In genomic region chr12:16324300-16324699, GRCh38 we compare ENCODE assay signal across 21 cellular contexts. TPM values are rescaled to one million over a fixed set of nuclear protein-coding genes. Genes with fewer than 3 reads are reported as not detected.
"Had no signal": no experiment of that assay in that cellular context is flagged by ENCODE, and none has a peak within 500 bp of the region (broad histone marks: within the 10 kb centered on the region; RNA-seq: fewer than 3 reads in every experiment).

No MANE protein-coding gene starts in this region.

- H3K4me1 ChIP-seq: Peyer's patch, SJCRH30 had no signal

- H3K4me2 ChIP-seq: PC-9 had no signal

- H2AFZ ChIP-seq: PC-9 had no signal

- ATAC-seq: Right ventricle myocardium inferior, SK-N-SH treated with all-trans-retinoic acid at 6 μM for 48 hours had no signal

- H3K27me3 ChIP-seq: MG63, Peyer's patch, SJCRH30 had no signal

- H3K4me3 ChIP-seq: MG63, PC-9, Peyer's patch, SJCRH30 had no signal

- DNase-seq: KBM-7; MG63; NCI-H1417 treated with DMSO at 0.1 percent for 48 hours; NCI-H1694; NCI-H187 treated with DMSO at 0.1 percent for 48 hours; NCI-H2171; NCI-H226; NCI-H446; NCI-H510A; NCI-H524 treated with DMSO at 0.1 percent for 48 hours; NCI-H82; NK-92 treated with Interleukin-12 subunit alpha and Interleukin-12 subunit beta, amount 100 ng/mL, for 24 hours; Peyer's patch; SHP77 treated with DMSO at 0.1 percent for 48 hours; SJCRH30 had no signal

- H3K27ac ChIP-seq: PC-9, Peyer's patch, SJCRH30 had no signal

- H3K9me3 ChIP-seq: SJCRH30 had no signal

- H3K36me3 ChIP-seq: MG63, Peyer's patch, SJCRH30 had no signal

RNA-seq across cellular contexts. Expression of gene SLC15A5, which starts 46.8 kb away (rescaled TPM):
- total RNA-seq: HT-29, OCI-LY7, PC-9, Peyer's patch, Right ventricle myocardium inferior, RPMI7951, SJCRH30 had no signal
